9 cellular contexts compared by ENCODE assay signal in genomic region chr1:31588751-31589515, GRCh38. TPM values are rescaled to one million over a fixed set of nuclear protein-coding genes. Genes with fewer than 3 reads are reported as not detected.
DNase-seq lines count a peak whose midpoint lies in the region; ATAC-seq and TF ChIP-seq lines count a peak whose summit lies in the region.
"Had no signal": no experiment of that assay in that cellular context is flagged by ENCODE, and none has a peak within 500 bp of the region (broad histone marks: within the 10 kb centered on the region; RNA-seq: fewer than 3 reads in every experiment).

No MANE protein-coding gene starts in this region.

- DNase-seq in choroid plexus epithelial cell (ENCODE audit: low read depth) (peak; percentile 21), islet precursor cell (peak; percentile 75), OCI-M1 (lab: John Stamatoyannopoulos, UW) (no peak), T-cell (no peak)
- DNase-seq: stimulated activated CD4-positive, alpha-beta T cell treated with anti-CD3 and anti-CD28 coated beads, Interleukin-4, amount 100 ng/mL, for 4 hours had no signal

- H3K9ac ChIP-seq in ES-I3 (ENCODE audit: low read depth, low read length) = peak overlapping the region; percentile 54

- H3K36me3 ChIP-seq in ES-I3 (ENCODE audit: insufficient read depth, low read length) = no peaks in the 10 kb centered on the region

- no peaks in the 10 kb centered on the region for H3K9me3 Mint-ChIP-seq in T-cell

- peaks cover 20 to 45% of the 10 kb centered on the region in 2 donors for H3K27me3 Mint-ChIP-seq in T-cell

- TF ChIP-seq CTCF in choroid plexus epithelial cell (conservative IDR thresholded peaks at IDR 0.05; ENCODE audit: low read depth, low read length) = no peak

- H3K4me1 ChIP-seq in ES-I3 (ENCODE audit: insufficient read depth, low read length) = peaks cover 7% of the 10 kb centered on the region; the same call in 1 of the 2 replicates

- H3K9me3 ChIP-seq in ES-I3 (ENCODE audit: control insufficient read depth, insufficient read depth, low read length) = no peaks in the 10 kb centered on the region

- peak overlapping the region in 19 of 21 experiments; percentile 16 to 84 (median 59) for H3K27ac ChIP-seq in skin epidermis

- no peak overlapping the region for H3K27ac Mint-ChIP-seq in T-cell

- no peak overlapping the region for H3K4me3 Mint-ChIP-seq in T-cell

- peak overlapping the region; percentile 55 for H3K4me3 ChIP-seq in choroid plexus epithelial cell (ENCODE audit: low read depth, low read length)
- H3K4me3 ChIP-seq in skin epidermis = peak overlapping the region; percentile 0 to 39 (median 24)

- ATAC-seq in HG02981 (IDR thresholded peaks at IDR 0.05; ENCODE audit: unreplicated experiment) (no peak), HG03159 (IDR thresholded peaks at IDR 0.05; ENCODE audit: unreplicated experiment) (no peak), T-cell (replicated peaks in 1 of 4) (no peak)

- POLR2A ChIA-PET in T-cell (lab: Charles Lee) = no interaction called here

- CTCF ChIA-PET in T-cell (lab: Charles Lee) = interaction anchor here in 1 of 2 donors (0.6 kb wide), 1 partner anchor 300 kb away, joined by 4 read pairs; no protein-coding TSS in a partner anchor

- no peaks in the 10 kb centered on the region for H3K36me3 Mint-ChIP-seq in T-cell

- H3K4me1 Mint-ChIP-seq in T-cell = peaks cover 0 to 3% (median 3%) of the 10 kb centered on the region in 3 donors

RNA-seq across cellular contexts. Expression of gene TINAGL1, which starts 12.6 kb away (rescaled TPM):
- under 1 TPM in 3 of 5 donors, not detected in 2; 0.43 to 0.61 (median 0.44) TPM for total RNA-seq in T-cell

RNA-seq across cellular contexts. Expression of gene HCRTR1, which starts 28.6 kb away (rescaled TPM):
- not detected for total RNA-seq in T-cell

RNA-seq across cellular contexts. Expression of gene PEF1, which starts 55.7 kb away (rescaled TPM):
- 10 to 100 TPM; 38.7 to 49.8 (median 42.4) TPM for total RNA-seq in T-cell

Comparison
In these comparisons a context has a peak if more than half of its experiments do, and no peak if none do; other contexts are left out.
1. DNase-seq: peak in choroid plexus epithelial cell (single experiment) and islet precursor cell (single experiment); none in OCI-M1 (single experiment) and T-cell (0 of 34).